Comparison of ENCODE assay signal across 8 cellular contexts in genomic region chr19:44807652-44808462, GRCh38. TPM values are rescaled to one million over a fixed set of nuclear protein-coding genes. Genes with fewer than 3 reads are reported as not detected.
A peak's percentile ranks its signal among the peaks of the same experiment; 100 is the strongest.
DNase-seq lines count a peak whose midpoint lies in the region; ATAC-seq, FAIRE-seq and TF ChIP-seq lines count a peak whose summit lies in the region.

No MANE protein-coding gene starts in this region.

- intact Hi-C loops in testis (cut with DNase I; ENCODE audit: low total_unique reads), result loop anchor here (5.0 kb wide), 1 partner anchor 34 kb away; no protein-coding TSS in a partner anchor

- H3K4me3 ChIP-seq in HUES48 (ENCODE audit: low read depth, low read length) (peak overlapping the region; percentile 66), astrocyte (ENCODE audit: insufficient read depth, low read depth, low read length) (no peak overlapping the region), testis (peak overlapping the region in 1 of 2 donors; percentile 63)

- H3K4me3 Mint-ChIP-seq in astrocyte (ENCODE audit: unreplicated experiment), result peak overlapping the region; percentile 73

- TF ChIP-seq CTCF in astrocyte (IDR thresholded peaks at IDR 0.05; ENCODE audit: insufficient read depth, low read depth, low read length) (peak; percentile 27), testis (IDR thresholded peaks at IDR 0.05) (peak; percentile 12 to 41 (median 31))

- H3K9ac ChIP-seq in HUES48 (ENCODE audit: low read depth, low read length) (no peak overlapping the region), astrocyte (ENCODE audit: low read length) (no peak overlapping the region)

- no peak for FAIRE-seq in astrocyte (lab: Jason Lieb, UNC)

- H3K9me3 Mint-ChIP-seq in astrocyte (ENCODE audit: unreplicated experiment), result no peaks in the 10 kb centered on the region

- H3K4me1 ChIP-seq in HUES48 (ENCODE audit: control insufficient read depth, insufficient read depth, low read length) (peaks cover 22% of the 10 kb centered on the region), astrocyte (ENCODE audit: insufficient read depth, low read length) (peaks cover 14% of the 10 kb centered on the region), testis (peaks cover 21% of the 10 kb centered on the region)

- DNase-seq in AG08395 (ENCODE audit: low spot score), result peak; percentile 43
- DNase-seq in astrocyte (ENCODE audit: low read depth), result peak; percentile 45
- peak; percentile 96 for DNase-seq in iPS-NIHi7 (ENCODE audit: extremely low spot score)
- DNase-seq in testis, result no peak
- DNase-seq in activated naive CD4-positive, alpha-beta T cell treated with Interleukin-2 at 50 U/mL for 16 hours, result no peak

- ATAC-seq in GM21447 (IDR thresholded peaks at IDR 0.05; ENCODE audit: unreplicated experiment) (no peak), HG02973 (IDR thresholded peaks at IDR 0.05; ENCODE audit: unreplicated experiment) (no peak)

- peak overlapping the region; percentile 37 for H2AFZ ChIP-seq in astrocyte (ENCODE audit: low read depth, low read length)

- H3K4me1 Mint-ChIP-seq in astrocyte (ENCODE audit: low read depth, unreplicated experiment), result peaks cover 3% of the 10 kb centered on the region

- H3K36me3 Mint-ChIP-seq in astrocyte (ENCODE audit: low read depth, unreplicated experiment), result peaks cover 3% of the 10 kb centered on the region

- H3K27me3 Mint-ChIP-seq in astrocyte (ENCODE audit: low read depth, unreplicated experiment), result peaks cover 23% of the 10 kb centered on the region

- H3K79me2 ChIP-seq in astrocyte (ENCODE audit: insufficient read depth, low read length), result no peaks in the 10 kb centered on the region

- no peak overlapping the region for H3K27ac Mint-ChIP-seq in astrocyte (ENCODE audit: unreplicated experiment)

- H3K36me3 ChIP-seq in HUES48 (ENCODE audit: control insufficient read depth, insufficient read depth, low read length), result peaks cover 4% of the 10 kb centered on the region
- H3K36me3 ChIP-seq in astrocyte (ENCODE audit: insufficient read depth, low read length), result no peaks in the 10 kb centered on the region
- H3K36me3 ChIP-seq in testis (ENCODE audit: low read depth, missing control alignments), result no peaks in the 10 kb centered on the region

- H4K20me1 ChIP-seq in astrocyte (ENCODE audit: insufficient read depth, low read length), result no peaks in the 10 kb centered on the region

- WGBS in testis, 2 donors, result 31 to 33% methylated on average over 14 of the region's 14 CpGs

- H3K9me3 ChIP-seq in HUES48 (ENCODE audit: control insufficient read depth, insufficient read depth, low read length), result no peaks in the 10 kb centered on the region
- H3K9me3 ChIP-seq in astrocyte (ENCODE audit: insufficient read depth, low read depth, low read length), result peaks cover 5% of the 10 kb centered on the region
- no peaks in the 10 kb centered on the region for H3K9me3 ChIP-seq in testis

- TF ChIP-seq POLR2A in testis (IDR thresholded peaks at IDR 0.05), result no peak

- H3K27me3 ChIP-seq in HUES48 (ENCODE audit: control insufficient read depth, insufficient read depth, low read length) (peaks cover 41% of the 10 kb centered on the region), astrocyte (ENCODE audit: insufficient read depth, low read length) (no peaks in the 10 kb centered on the region), testis (no peaks in the 10 kb centered on the region)

- peak overlapping the region; percentile 98 for H3K4me2 ChIP-seq in astrocyte (ENCODE audit: low read length)

- H3K27ac ChIP-seq in HUES48 (ENCODE audit: low read depth, low read length) (peak overlapping the region; percentile 78), astrocyte (ENCODE audit: low read depth, low read length) (no peak overlapping the region), testis (peak overlapping the region; percentile 14 to 59)

RNA-seq across cellular contexts. Expression of gene BCAM, which starts 1.0 kb away (rescaled TPM):
- total RNA-seq in astrocyte (11.5 and 14.0 TPM in 2 replicates), testis (100 to 1,000 TPM in 1 of 2 donors, 10 to 100 TPM in 1; 67.8 to 128 TPM)
- polyA plus RNA-seq in testis (ENCODE audit: insufficient read depth, low read depth, low replicate concordance), result 113 TPM

RNA-seq across cellular contexts. Expression of gene CBLC, which starts 30.2 kb away (rescaled TPM):
- total RNA-seq in astrocyte (not detected in 2 replicates), testis (1 to 10 TPM; 4.9 to 6.9 TPM)
- 1.9 TPM for polyA plus RNA-seq in testis (ENCODE audit: insufficient read depth, low read depth, low replicate concordance)

RNA-seq across cellular contexts. Expression of gene NECTIN2, which starts 38.2 kb away (rescaled TPM):
- total RNA-seq in astrocyte (297 and 302 TPM in 2 replicates), testis (100 to 1,000 TPM; 268 to 278 TPM)
- polyA plus RNA-seq in testis (ENCODE audit: insufficient read depth, low read depth, low replicate concordance), result 158 TPM

RNA-seq across cellular contexts. Expression of gene BCL3, which starts 59.3 kb away (rescaled TPM):
- 16.9 and 17.3 TPM in 2 replicates for total RNA-seq in astrocyte
- 10 to 100 TPM; 31.7 to 38.1 TPM for total RNA-seq in testis
- 15.5 TPM for polyA plus RNA-seq in testis (ENCODE audit: insufficient read depth, low read depth, low replicate concordance)

Comparison
In these comparisons a context has a peak if more than half of its experiments do, and no peak if none do; other contexts are left out.
1. DNase-seq: peak in AG08395 (single experiment), astrocyte (single experiment) and iPS-NIHi7 (single experiment); none in testis (single experiment) and activated naive CD4-positive, alpha-beta T cell treated with Interleukin-2 at 50 U/mL for 16 hours (single experiment).